Comparison of ENCODE assay signal across 35 cellular contexts in the genomic region with DNA sequence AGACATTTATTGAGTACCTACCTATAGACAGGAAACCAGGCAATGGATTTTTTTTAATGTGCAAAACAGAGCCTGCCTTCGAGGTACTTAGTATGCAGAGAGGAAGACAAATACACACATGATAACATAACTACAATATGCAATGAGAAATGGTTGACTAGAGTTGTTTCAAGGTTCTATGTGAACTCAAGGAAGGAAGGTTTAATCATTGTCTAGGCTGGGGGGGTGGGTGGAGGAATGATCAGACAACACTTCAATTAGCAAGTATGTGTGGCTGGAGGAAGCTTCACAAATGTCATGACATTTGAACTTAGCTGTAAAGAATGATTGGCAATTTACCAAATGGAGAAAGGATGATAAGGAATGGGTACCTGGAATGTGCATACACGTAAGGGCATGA.
"Had no signal": no experiment of that assay in that cellular context is flagged by ENCODE, and none has a peak within 500 bp of the region (broad histone marks: within the 10 kb centered on the region; RNA-seq: fewer than 3 reads in every experiment).

No MANE protein-coding gene starts in this region.

- H3K4me3 ChIP-seq: adrenal gland, body of pancreas, colonic mucosa, esophagus muscularis mucosa, gastroesophageal sphincter had no signal

- ATAC-seq: activated CD4-positive, alpha-beta T cell treated with anti-CD3 and anti-CD28 coated beads for 36 hours; activated CD4-positive, CD25-positive, alpha-beta regulatory T cell treated with anti-CD3 and anti-CD28 coated beads, Interleukin-2, amount 50 U/mL, for 24 hours; activated CD8-positive, alpha-beta memory T cell treated with anti-CD3 and anti-CD28 coated beads, Interleukin-2, amount 10 ng/mL, durations not matched to agents 7 days and 5 days; activated CD8-positive, alpha-beta T cell treated with anti-CD3 and anti-CD28 coated beads, Interleukin-2, amount 10 ng/mL, durations not matched to agents 7 days and 5 days; activated naive CD8-positive, alpha-beta T cell treated with anti-CD3 and anti-CD28 coated beads, Interleukin-2, amount 50 U/mL, for 24 hours; body of pancreas; gastroesophageal sphincter; T-cell had no signal

- H3K9me3 ChIP-seq: adrenal gland, body of pancreas, colonic mucosa, esophagus muscularis mucosa, gastroesophageal sphincter had no signal

- H3K27ac Mint-ChIP-seq: activated B cell treated with CpG ODN at 0.5 μM for 24 hours; activated CD4-positive, alpha-beta memory T cell treated with anti-CD3 and anti-CD28 coated beads for 36 hours; activated CD4-positive, alpha-beta T cell treated with anti-CD3 and anti-CD28 coated beads for 36 hours; activated CD4-positive, alpha-beta T cell treated with anti-CD3 and anti-CD28 coated beads, Interleukin-2, amount 10 ng/mL, durations not matched to agents 24 days and 14 days; activated CD8-positive, alpha-beta memory T cell treated with anti-CD3 and anti-CD28 coated beads, Interleukin-2, amount 10 ng/mL, durations not matched to agents 7 days and 5 days; activated CD8-positive, alpha-beta T cell treated with anti-CD3 and anti-CD28 coated beads, Interleukin-2, amount 10 ng/mL, durations not matched to agents 7 days and 5 days; activated naive CD4-positive, alpha-beta T cell treated with anti-CD3 and anti-CD28 coated beads for 36 hours; activated naive CD4-positive, alpha-beta T cell treated with anti-CD3 and anti-CD28 coated beads, Interleukin-2, amount 50 U/mL, for 24 hours; activated naive CD8-positive, alpha-beta T cell treated with anti-CD3 and anti-CD28 coated beads for 36 hours; activated naive CD8-positive, alpha-beta T cell treated with anti-CD3 and anti-CD28 coated beads, Interleukin-2, amount 50 U/mL, for 24 hours; activated T-helper 1 cell treated with anti-CD3 and anti-CD28 coated beads, Interleukin-12 subunit alpha, Interleukin-12 subunit beta, Interleukin-2, Interleukin-4 antibody, amounts not matched to agents 30 ng/mL and 10 ng/mL and 1 ng/mL, durations not matched to agents 14 hours and 24 hours and 36 hours; activated T-helper 2 cell treated with anti-CD3 and anti-CD28 coated beads, Interferon-gamma antibody, Interleukin-2, Interleukin-4, amounts not matched to agents 10 μg/mL and 5 μg/mL and 100 μg/mL, durations not matched to agents 14 hours and 24 hours and 36 hours; T-cell; T-helper 1 cell treated with Interleukin-12 subunit alpha and Interleukin-12 subunit beta and Interleukin-4 antibody, amounts not matched to agents 30 μg/mL and 1 μg/mL, for 36 hours; T-helper 2 cell treated with Interferon-gamma antibody and Interleukin-4, amounts not matched to agents 5 μg/mL and 100 μg/mL, for 36 hours had no signal

- DNase-seq: activated B cell treated with CpG ODN at 0.5 μM for 24 hours; activated CD4-positive, alpha-beta memory T cell treated with anti-CD3 and anti-CD28 coated beads for 36 hours; activated CD4-positive, alpha-beta T cell treated with anti-CD3 and anti-CD28 coated beads for 36 hours; activated CD4-positive, alpha-beta T cell treated with anti-CD3 and anti-CD28 coated beads, Interleukin-2, amount 10 ng/mL, durations not matched to agents 24 days and 14 days; activated CD8-positive, alpha-beta memory T cell treated with anti-CD3 and anti-CD28 coated beads, Interleukin-2, amount 10 ng/mL, durations not matched to agents 7 days and 5 days; activated CD8-positive, alpha-beta memory T cell treated with anti-CD3 and anti-CD28 coated beads, Interleukin-2, amount 50 U/mL, for 4 hours; activated CD8-positive, alpha-beta T cell treated with anti-CD3 and anti-CD28 coated beads, Interleukin-2, amount 10 ng/mL, durations not matched to agents 7 days and 5 days; activated effector memory CD4-positive, alpha-beta T cell treated with anti-CD3 and anti-CD28 coated beads, Interleukin-2, amount 50 U/mL, for 16 hours; activated naive CD4-positive, alpha-beta T cell treated with anti-CD3 and anti-CD28 coated beads for 36 hours; activated naive CD8-positive, alpha-beta T cell treated with anti-CD3 and anti-CD28 coated beads for 36 hours; activated naive CD8-positive, alpha-beta T cell treated with anti-CD3 and anti-CD28 coated beads, Interleukin-2, amount 50 U/mL, for 24 hours; activated T-cell treated with anti-CD3 and anti-CD28 coated beads, Interleukin-2, amount 50 U/mL, for 1 hour; activated T-cell treated with anti-CD3 and anti-CD28 coated beads, Interleukin-2, amount 50 U/mL, for 48 hours; adrenal gland; amygdala; aorta; body of pancreas; caudate nucleus; cerebellar nuclear complex; colonic mucosa; effector CD8-positive, alpha-beta T cell; erythroblast; foreskin melanocyte; SW 1271; T-cell; T1000; WERI-Rb-1 had no signal

- H3K27ac ChIP-seq: adrenal gland, body of pancreas, colonic mucosa, esophagus muscularis mucosa, gastroesophageal sphincter, WERI-Rb-1 had no signal

- H3K36me3 ChIP-seq: adrenal gland, colonic mucosa, esophagus muscularis mucosa, gastroesophageal sphincter, WERI-Rb-1 had no signal

- H3K4me1 ChIP-seq: adrenal gland, colonic mucosa, esophagus muscularis mucosa, gastroesophageal sphincter had no signal

- H3K9me3 Mint-ChIP-seq: activated B cell treated with CpG ODN at 0.5 μM for 24 hours; activated CD4-positive, alpha-beta T cell treated with anti-CD3 and anti-CD28 coated beads, Interleukin-2, amount 10 ng/mL, durations not matched to agents 24 days and 14 days; activated naive CD4-positive, alpha-beta T cell treated with anti-CD3 and anti-CD28 coated beads for 36 hours; activated naive CD4-positive, alpha-beta T cell treated with anti-CD3 and anti-CD28 coated beads, Interleukin-2, amount 50 U/mL, for 24 hours; activated naive CD8-positive, alpha-beta T cell treated with anti-CD3 and anti-CD28 coated beads for 36 hours; activated naive CD8-positive, alpha-beta T cell treated with anti-CD3 and anti-CD28 coated beads, Interleukin-2, amount 50 U/mL, for 24 hours; activated T-helper 1 cell treated with anti-CD3 and anti-CD28 coated beads, Interleukin-12 subunit alpha, Interleukin-12 subunit beta, Interleukin-2, Interleukin-4 antibody, amounts not matched to agents 30 ng/mL and 10 ng/mL and 1 ng/mL, durations not matched to agents 14 hours and 24 hours and 36 hours; activated T-helper 2 cell treated with anti-CD3 and anti-CD28 coated beads, Interferon-gamma antibody, Interleukin-2, Interleukin-4, amounts not matched to agents 10 μg/mL and 5 μg/mL and 100 μg/mL, durations not matched to agents 14 hours and 24 hours and 36 hours; T-helper 1 cell treated with Interleukin-12 subunit alpha and Interleukin-12 subunit beta and Interleukin-4 antibody, amounts not matched to agents 30 μg/mL and 1 μg/mL, for 36 hours; T-helper 2 cell treated with Interferon-gamma antibody and Interleukin-4, amounts not matched to agents 5 μg/mL and 100 μg/mL, for 36 hours had no signal

- H3K4me3 Mint-ChIP-seq: activated B cell treated with CpG ODN at 0.5 μM for 24 hours; activated CD4-positive, alpha-beta memory T cell treated with anti-CD3 and anti-CD28 coated beads for 36 hours; activated CD4-positive, alpha-beta T cell treated with anti-CD3 and anti-CD28 coated beads for 36 hours; activated CD4-positive, alpha-beta T cell treated with anti-CD3 and anti-CD28 coated beads, Interleukin-2, amount 10 ng/mL, durations not matched to agents 24 days and 14 days; activated CD8-positive, alpha-beta memory T cell treated with anti-CD3 and anti-CD28 coated beads, Interleukin-2, amount 10 ng/mL, durations not matched to agents 7 days and 5 days; activated CD8-positive, alpha-beta T cell treated with anti-CD3 and anti-CD28 coated beads, Interleukin-2, amount 10 ng/mL, durations not matched to agents 7 days and 5 days; activated naive CD4-positive, alpha-beta T cell treated with anti-CD3 and anti-CD28 coated beads for 36 hours; activated naive CD4-positive, alpha-beta T cell treated with anti-CD3 and anti-CD28 coated beads, Interleukin-2, amount 50 U/mL, for 24 hours; activated naive CD8-positive, alpha-beta T cell treated with anti-CD3 and anti-CD28 coated beads for 36 hours; activated naive CD8-positive, alpha-beta T cell treated with anti-CD3 and anti-CD28 coated beads, Interleukin-2, amount 50 U/mL, for 24 hours; activated T-helper 1 cell treated with anti-CD3 and anti-CD28 coated beads, Interleukin-12 subunit alpha, Interleukin-12 subunit beta, Interleukin-2, Interleukin-4 antibody, amounts not matched to agents 30 ng/mL and 10 ng/mL and 1 ng/mL, durations not matched to agents 14 hours and 24 hours and 36 hours; T-cell; T-helper 1 cell treated with Interleukin-12 subunit alpha and Interleukin-12 subunit beta and Interleukin-4 antibody, amounts not matched to agents 30 μg/mL and 1 μg/mL, for 36 hours; T-helper 2 cell treated with Interferon-gamma antibody and Interleukin-4, amounts not matched to agents 5 μg/mL and 100 μg/mL, for 36 hours had no signal

- H3K36me3 Mint-ChIP-seq: activated CD4-positive, alpha-beta memory T cell treated with anti-CD3 and anti-CD28 coated beads for 36 hours; activated CD8-positive, alpha-beta memory T cell treated with anti-CD3 and anti-CD28 coated beads, Interleukin-2, amount 10 ng/mL, durations not matched to agents 7 days and 5 days; activated naive CD4-positive, alpha-beta T cell treated with anti-CD3 and anti-CD28 coated beads, Interleukin-2, amount 50 U/mL, for 24 hours; activated naive CD8-positive, alpha-beta T cell treated with anti-CD3 and anti-CD28 coated beads for 36 hours; T-cell had no signal

- H3K27me3 ChIP-seq: adrenal gland, body of pancreas, colonic mucosa, esophagus muscularis mucosa, gastroesophageal sphincter had no signal

- H3K4me1 Mint-ChIP-seq: activated B cell treated with CpG ODN at 0.5 μM for 24 hours; activated CD4-positive, alpha-beta T cell treated with anti-CD3 and anti-CD28 coated beads for 36 hours; activated CD4-positive, alpha-beta T cell treated with anti-CD3 and anti-CD28 coated beads, Interleukin-2, amount 10 ng/mL, durations not matched to agents 24 days and 14 days; activated CD8-positive, alpha-beta memory T cell treated with anti-CD3 and anti-CD28 coated beads, Interleukin-2, amount 10 ng/mL, durations not matched to agents 7 days and 5 days; activated naive CD4-positive, alpha-beta T cell treated with anti-CD3 and anti-CD28 coated beads, Interleukin-2, amount 50 U/mL, for 24 hours; activated naive CD8-positive, alpha-beta T cell treated with anti-CD3 and anti-CD28 coated beads for 36 hours; activated naive CD8-positive, alpha-beta T cell treated with anti-CD3 and anti-CD28 coated beads, Interleukin-2, amount 50 U/mL, for 24 hours; T-cell had no signal

- H3K27me3 Mint-ChIP-seq: activated B cell treated with CpG ODN at 0.5 μM for 24 hours; activated CD4-positive, alpha-beta memory T cell treated with anti-CD3 and anti-CD28 coated beads for 36 hours; activated CD4-positive, alpha-beta T cell treated with anti-CD3 and anti-CD28 coated beads for 36 hours; activated CD4-positive, alpha-beta T cell treated with anti-CD3 and anti-CD28 coated beads, Interleukin-2, amount 10 ng/mL, durations not matched to agents 24 days and 14 days; activated CD8-positive, alpha-beta memory T cell treated with anti-CD3 and anti-CD28 coated beads, Interleukin-2, amount 10 ng/mL, durations not matched to agents 7 days and 5 days; activated naive CD4-positive, alpha-beta T cell treated with anti-CD3 and anti-CD28 coated beads, Interleukin-2, amount 50 U/mL, for 24 hours; activated naive CD8-positive, alpha-beta T cell treated with anti-CD3 and anti-CD28 coated beads for 36 hours; activated naive CD8-positive, alpha-beta T cell treated with anti-CD3 and anti-CD28 coated beads, Interleukin-2, amount 50 U/mL, for 24 hours; T-cell had no signal
